In the genomic region with DNA sequence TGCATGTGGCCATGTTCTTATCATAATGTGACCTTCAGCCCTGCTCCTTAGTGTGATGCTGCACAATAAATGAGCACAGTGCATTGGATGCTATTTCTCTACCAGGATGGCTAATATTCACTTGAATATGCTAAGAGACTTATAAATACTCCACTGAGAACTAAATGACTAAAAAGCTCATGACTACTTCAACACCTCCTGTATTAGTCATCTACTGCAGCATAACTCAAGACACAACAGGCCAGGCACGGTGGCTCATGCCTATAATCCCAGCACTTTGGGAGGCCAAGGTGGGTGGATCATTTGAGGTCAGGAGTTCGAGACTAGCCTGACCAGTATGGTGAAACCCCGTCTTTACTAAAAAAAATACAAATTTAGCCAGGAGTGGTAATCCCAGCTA, we compare ENCODE assay signal across 19 cellular contexts.
DNase-seq lines count a peak whose midpoint lies in the region; ATAC-seq and TF ChIP-seq lines count a peak whose summit lies in the region.
"Had no signal": no experiment of that assay in that cellular context is flagged by ENCODE, and none has a peak within 500 bp of the region (broad histone marks: within the 10 kb centered on the region; RNA-seq: fewer than 3 reads in every experiment).

No MANE protein-coding gene starts in this region.

- TF ChIP-seq CTCF in brain microvascular endothelial cell (IDR thresholded peaks at IDR 0.05; ENCODE audit: low read depth, low read length, missing control alignments) (no peak), foreskin fibroblast (IDR thresholded peaks at IDR 0.05; ENCODE audit: low read depth, low read length) (no peak)

- no peaks in the 10 kb centered on the region for H3K36me3 ChIP-seq in brain microvascular endothelial cell (replicated peaks)
- H3K36me3 ChIP-seq: Peyer's patch had no signal

- ATAC-seq in HG02588 (IDR thresholded peaks at IDR 0.05; ENCODE audit: unreplicated experiment), result no peak
- ATAC-seq: K562 had no signal

- H3K27me3 ChIP-seq in brain microvascular endothelial cell (replicated peaks), result no peaks in the 10 kb centered on the region
- H3K27me3 ChIP-seq: Peyer's patch had no signal

- in situ Hi-C loops in brain microvascular endothelial cell (cut with HindIII; ENCODE audit: low pct_ligation_motif_present, low sequenced_read_pairs), result no loop called here

- H3K27ac ChIP-seq in brain microvascular endothelial cell, result no peak overlapping the region
- H3K27ac ChIP-seq: Peyer's patch had no signal

- H3K4me3 ChIP-seq in brain microvascular endothelial cell (ENCODE audit: low read depth, low read length) (no peak overlapping the region), foreskin fibroblast (ENCODE audit: low read depth in 1 of 2, low read length in 2 of 2) (no peak overlapping the region)
- H3K4me3 ChIP-seq: K562, Peyer's patch had no signal

- peak; percentile 35 for DNase-seq in A172 (ENCODE audit: low spot score)
- peak; percentile 31 for DNase-seq in HPDE6-E6E7 (ENCODE audit: extremely low spot score)
- peak; percentile 9 for DNase-seq in brain microvascular endothelial cell
- DNase-seq in foreskin fibroblast, result peak; percentile 54 to 63
- DNase-seq in activated CD4-positive, CD25-positive, alpha-beta regulatory T cell (lab: John Stamatoyannopoulos, UW), result no peak
- no peak for DNase-seq in activated gamma-delta T cell (lab: John Stamatoyannopoulos, UW)
- DNase-seq in T-helper 2 cell, result no peak
- DNase-seq: 8988T, Caco-2, DMS53, GDM1, NCI-H1048, NCI-H2107, NCI-H345, NCI-H69, Peyer's patch, SIG-M5 had no signal

Comparison
In these comparisons a context has a peak if more than half of its experiments do, and no peak if none do; other contexts are left out.
1. DNase-seq: peak in A172 (single experiment), HPDE6-E6E7 (single experiment), brain microvascular endothelial cell (single experiment) and foreskin fibroblast (2 of 2); none in activated CD4-positive, CD25-positive, alpha-beta regulatory T cell (0 of 4), activated gamma-delta T cell (single experiment) and T-helper 2 cell (0 of 5).